ENCODE assay signal across 8 cellular contexts in genomic region chr12:47717443-47718193, GRCh38. TPM values are rescaled to one million over a fixed set of nuclear protein-coding genes. Genes with fewer than 3 reads are reported as not detected.
DNase-seq lines count a peak whose midpoint lies in the region; ATAC-seq, FAIRE-seq and TF ChIP-seq lines count a peak whose summit lies in the region.

No MANE protein-coding gene starts in this region.

- H3K36me3 Mint-ChIP-seq in activated CD4-positive, alpha-beta T cell treated with anti-CD3 and anti-CD28 coated beads, Interleukin-2, amount 10 ng/mL, durations not matched to agents 7 days and 5 days (ENCODE audit: low read depth): peaks cover 5% of the 10 kb centered on the region

- no peak for TF ChIP-seq EP300 in HepG2 (IDR thresholded peaks at IDR 0.05; ENCODE audit: low read depth in 2 of 2, low read length in 2 of 2)
- no peak for TF ChIP-seq EP300 in HepG2 (CRISPR knock-in tag; IDR thresholded peaks at IDR 0.05; ENCODE audit: borderline replicate concordance)

- no TSS peak for BruUV-seq in HepG2 (replicated peaks; lab: Mats Ljungman, UMichigan)

- H3K4me3 Mint-ChIP-seq in activated CD4-positive, alpha-beta T cell treated with anti-CD3 and anti-CD28 coated beads, Interleukin-2, amount 10 ng/mL, durations not matched to agents 7 days and 5 days: no peak overlapping the region

- H3K4me1 ChIP-seq in duodenal mucosa (ENCODE audit: control insufficient read depth in 1 of 2, insufficient read depth in 2 of 2, low read length in 2 of 2): peaks cover 11% of the 10 kb centered on the region in 2 donors
- H3K4me1 ChIP-seq in HepG2 (ENCODE audit: insufficient read depth, low read length): peaks cover 12% of the 10 kb centered on the region

- peak overlapping the region; percentile 69 for H3K4me2 ChIP-seq in HepG2 (ENCODE audit: low read depth, low read length)

- TF ChIP-seq RAD21 in HepG2 (CRISPR knock-in tag; IDR thresholded peaks at IDR 0.05): peak; percentile 33; the same call in 1 of the 2 replicates

- in situ Hi-C loops in HepG2 (cut with HindIII; ENCODE audit: extremely low pct_ligation_motif_present, low pct_unique_long_range_greater_than_20kb): loop anchor here (5.0 kb wide), 1 partner anchor 120 kb away; no protein-coding TSS in a partner anchor

- peaks cover 52% of the 10 kb centered on the region for H3K4me1 Mint-ChIP-seq in activated CD4-positive, alpha-beta T cell treated with anti-CD3 and anti-CD28 coated beads, Interleukin-2, amount 10 ng/mL, durations not matched to agents 7 days and 5 days

- intact Hi-C loops in HepG2 (cut with micrococcal nuclease; ENCODE audit: unreplicated experiment): no loop called here

- POLR2A ChIA-PET in activated CD4-positive, alpha-beta T cell treated with anti-CD3 and anti-CD28 coated beads, Interleukin-2, amount 10 ng/mL, durations not matched to agents 7 days and 5 days (lab: Charles Lee): no interaction called here
- POLR2A ChIA-PET in HepG2 (lab: Yijun Ruan, JAX): no interaction called here

- H3K36me3 ChIP-seq in H7 (replicated peaks; ENCODE audit: control insufficient read depth, insufficient read depth, low read length): no peaks in the 10 kb centered on the region
- H3K36me3 ChIP-seq in duodenal mucosa (ENCODE audit: control insufficient read depth in 1 of 2, insufficient read depth in 2 of 2, low read length in 2 of 2): peaks cover 3 to 13% of the 10 kb centered on the region in 2 donors
- H3K36me3 ChIP-seq in HepG2 (replicated peaks in 1 of 2; ENCODE audit: control insufficient read depth in 1 of 2, insufficient read depth in 2 of 2, low read length in 2 of 2): no peaks in the 10 kb centered on the region

- DNase-seq in AG10803 (ENCODE audit: low read depth): peak; percentile 88
- DNase-seq in H7: peak; percentile 96
- peak; percentile 82 for DNase-seq in NCI-H2196 (lab: John Stamatoyannopoulos, UW; ENCODE audit: unreplicated experiment)
- DNase-seq in activated CD4-positive, alpha-beta T cell treated with anti-CD3 and anti-CD28 coated beads, Interleukin-2, amount 10 ng/mL, durations not matched to agents 7 days and 5 days: peak; percentile 62
- peak; percentile 42 for DNase-seq in HepG2 (ENCODE audit: low spot score)
- DNase-seq in stimulated activated CD4-positive, alpha-beta T cell treated with anti-CD3 and anti-CD28 coated beads, Interleukin-2, amount 100 ng/mL, for 48 hours: peak; percentile 40 to 46

- no peaks in the 10 kb centered on the region for H3K79me2 ChIP-seq in HepG2 (ENCODE audit: insufficient read depth, low read length)

- CTCF ChIA-PET in activated CD4-positive, alpha-beta T cell treated with anti-CD3 and anti-CD28 coated beads, Interleukin-2, amount 10 ng/mL, durations not matched to agents 7 days and 5 days (lab: Charles Lee): interaction anchor here (0.8 to 5.3 kb wide), 17 partner anchors 8 to 133 kb away, joined by 3 to 36 read pairs (median 5); partner anchors contain the start of gene RAPGEF3
- CTCF ChIA-PET in HepG2 (lab: Yijun Ruan, JAX; ENCODE audit: low intra/inter-chr PET ratio, low total read pairs): interaction anchor here (1.5 to 3.9 kb wide), 4 partner anchors 50 to 120 kb away, joined by 4 to 56 read pairs (median 8); no protein-coding TSS in a partner anchor

- H3K4me3 ChIP-seq in AG10803 (ENCODE audit: low read length): no peak overlapping the region
- no peak overlapping the region for H3K4me3 ChIP-seq in H7 (ENCODE audit: insufficient read depth, low read depth, low read length)
- peak overlapping the region in 1 of 2 donors; percentile 12 for H3K4me3 ChIP-seq in duodenal mucosa (ENCODE audit: low read depth in 1 of 2, low read length in 2 of 2)
- peak overlapping the region in 1 of 3 experiments; percentile 48; a peak in 2 of 6 replicates for H3K4me3 ChIP-seq in HepG2 (replicated peaks in 1 of 3; ENCODE audit: insufficient read depth in 1 of 3, low read depth in 2 of 3, low read length in 3 of 3)

- H3K27me3 ChIP-seq in H7 (ENCODE audit: control insufficient read depth, insufficient read depth, low read length) (peaks cover 21% of the 10 kb centered on the region), duodenal mucosa (ENCODE audit: control insufficient read depth in 1 of 2, insufficient read depth in 2 of 2, low read length in 2 of 2) (no peaks in the 10 kb centered on the region), HepG2 (ENCODE audit: control insufficient read depth in 1 of 2, insufficient read depth in 2 of 2, low read length in 2 of 2) (no peaks in the 10 kb centered on the region; a peak in 1 of 5 replicates)

- no peak for TF ChIP-seq POLR2A in HepG2 (IDR thresholded peaks at IDR 0.05; ENCODE audit: insufficient read depth in 1 of 2, low read depth in 2 of 2, low read length in 2 of 2)

- H3K27ac Mint-ChIP-seq in activated CD4-positive, alpha-beta T cell treated with anti-CD3 and anti-CD28 coated beads, Interleukin-2, amount 10 ng/mL, durations not matched to agents 7 days and 5 days: peak overlapping the region; percentile 74

- H2AFZ ChIP-seq in HepG2 (ENCODE audit: low read length): no peak overlapping the region

- ATAC-seq in HepG2: peak; percentile 96
- ATAC-seq in HG02885 (IDR thresholded peaks at IDR 0.05; ENCODE audit: poor library complexity, unreplicated experiment): no peak

- H3K27me3 Mint-ChIP-seq in activated CD4-positive, alpha-beta T cell treated with anti-CD3 and anti-CD28 coated beads, Interleukin-2, amount 10 ng/mL, durations not matched to agents 7 days and 5 days: no peaks in the 10 kb centered on the region

- H3K27ac ChIP-seq in duodenal mucosa (ENCODE audit: low read depth, low read length) (peak overlapping the region; percentile 10), HepG2 (ENCODE audit: extremely low read length, insufficient read depth, low read length) (no peak overlapping the region)

- FAIRE-seq in HepG2 (lab: Jason Lieb, UNC): peak; percentile 84

- H3K9ac ChIP-seq in duodenal mucosa (ENCODE audit: low read depth in 1 of 2, low read length in 2 of 2) (peak overlapping the region; percentile 2 to 20), HepG2 (ENCODE audit: insufficient read depth, low read depth, low read length) (no peak overlapping the region)

- H3K9me3 Mint-ChIP-seq in activated CD4-positive, alpha-beta T cell treated with anti-CD3 and anti-CD28 coated beads, Interleukin-2, amount 10 ng/mL, durations not matched to agents 7 days and 5 days: no peaks in the 10 kb centered on the region

- TF ChIP-seq CTCF in AG10803 (conservative IDR thresholded peaks at IDR 0.05; ENCODE audit: low read length) (peak; percentile 93), HepG2 (CRISPR knock-in tag; IDR thresholded peaks at IDR 0.05) (peak; percentile 82)

- no peaks in the 10 kb centered on the region for H3K9me3 ChIP-seq in duodenal mucosa (ENCODE audit: control insufficient read depth in 1 of 2, low read length in 2 of 2)
- H3K9me3 ChIP-seq in HepG2 (ENCODE audit: low read length): no peaks in the 10 kb centered on the region

- no peaks in the 10 kb centered on the region for H4K20me1 ChIP-seq in HepG2 (ENCODE audit: insufficient read depth, low read length)

- WGBS in HepG2 (ENCODE audit: low lambda C conversion rate): 14% methylated on average over 9 of the region's 13 CpGs

RNA-seq across cellular contexts. Expression of gene ENDOU, which starts 7.7 kb away (rescaled TPM):
- total RNA-seq in H7 (2014; rRNA removed; shearing (Covaris generic)): not detected in 2 replicates
- total RNA-seq in activated CD4-positive, alpha-beta T cell treated with anti-CD3 and anti-CD28 coated beads, Interleukin-2, amount 10 ng/mL, durations not matched to agents 7 days and 5 days: not detected
- not detected in 2 replicates for total RNA-seq in HepG2 (2016; rRNA removed; fragmentation: Illumina TruSeq; extraction: Trizol)
- not detected in 2 replicates for total RNA-seq in HepG2 (2016; cell fraction: cytosol; rRNA removed; fragmentation: Illumina TruSeq; extraction: Trizol; ENCODE audit: low read depth)
- total RNA-seq in HepG2 (2016; cell fraction: insoluble cytoplasmic fraction; rRNA removed; fragmentation: Illumina TruSeq; extraction: Trizol): not detected in 2 replicates
- total RNA-seq in HepG2 (2016; cell fraction: membrane; rRNA removed; fragmentation: Illumina TruSeq; extraction: Trizol): not detected in 2 replicates
- total RNA-seq in HepG2 (2016; cell fraction: nucleus; rRNA removed; fragmentation: Illumina TruSeq; extraction: Trizol): not detected in 2 replicates
- not detected in 2 replicates for polyA plus RNA-seq in HepG2 (2011; rRNA removed)
- polyA plus RNA-seq in HepG2 (2011; cell fraction: cytosol; rRNA removed): not detected in 2 replicates
- not detected in 2 replicates for polyA plus RNA-seq in HepG2 (2011; cell fraction: nucleus; rRNA removed)
- not detected in 2 replicates for polyA plus RNA-seq in HepG2 (2012)
- not detected in 2 replicates for polyA plus RNA-seq in HepG2 (2016; cell fraction: cytosol; fragmentation: Illumina TruSeq; extraction: Trizol; ENCODE audit: low read depth)
- not detected in 2 replicates for polyA plus RNA-seq in HepG2 (2016; cell fraction: insoluble cytoplasmic fraction; fragmentation: Illumina TruSeq; extraction: Trizol; ENCODE audit: low read depth)
- polyA plus RNA-seq in HepG2 (2016; cell fraction: membrane; fragmentation: Illumina TruSeq; extraction: Trizol; ENCODE audit: low read depth): not detected in 2 replicates
- polyA plus RNA-seq in HepG2 (2016; cell fraction: nucleus; fragmentation: Illumina TruSeq; extraction: Trizol; ENCODE audit: insufficient read depth, low read depth): not detected in 2 replicates
- polyA minus RNA-seq in HepG2 (2011; rRNA and poly(A)+ RNA removed; ENCODE audit: low replicate concordance): not detected in 2 replicates
- polyA minus RNA-seq in HepG2 (2011; cell fraction: cytosol; rRNA and poly(A)+ RNA removed): not detected in 2 replicates
- not detected in 2 replicates for polyA minus RNA-seq in HepG2 (2011; cell fraction: nucleus; rRNA and poly(A)+ RNA removed)

RNA-seq across cellular contexts. Expression of gene RPAP3, which starts 11.8 kb away (rescaled TPM):
- total RNA-seq in H7 (2014; rRNA removed; shearing (Covaris generic)): 19.5 and 28.9 TPM in 2 replicates
- 10 to 100 TPM; 40.3 to 42.9 TPM for total RNA-seq in activated CD4-positive, alpha-beta T cell treated with anti-CD3 and anti-CD28 coated beads, Interleukin-2, amount 10 ng/mL, durations not matched to agents 7 days and 5 days
- total RNA-seq in HepG2 (2016; rRNA removed; fragmentation: Illumina TruSeq; extraction: Trizol): 32.8 and 54.2 TPM in 2 replicates
- total RNA-seq in HepG2 (2016; cell fraction: cytosol; rRNA removed; fragmentation: Illumina TruSeq; extraction: Trizol; ENCODE audit: low read depth): 1.8 and 2.4 TPM in 2 replicates
- 32.6 and 56.0 TPM in 2 replicates for total RNA-seq in HepG2 (2016; cell fraction: insoluble cytoplasmic fraction; rRNA removed; fragmentation: Illumina TruSeq; extraction: Trizol)
- 6.0 and 7.0 TPM in 2 replicates for total RNA-seq in HepG2 (2016; cell fraction: membrane; rRNA removed; fragmentation: Illumina TruSeq; extraction: Trizol)
- total RNA-seq in HepG2 (2016; cell fraction: nucleus; rRNA removed; fragmentation: Illumina TruSeq; extraction: Trizol): 20.5 and 22.8 TPM in 2 replicates
- 6.0 and 8.8 TPM in 2 replicates for polyA plus RNA-seq in HepG2 (2011; rRNA removed)
- polyA plus RNA-seq in HepG2 (2011; cell fraction: cytosol; rRNA removed): 2.6 and 4.0 TPM in 2 replicates
- polyA plus RNA-seq in HepG2 (2011; cell fraction: nucleus; rRNA removed): 2.1 and 4.0 TPM in 2 replicates
- polyA plus RNA-seq in HepG2 (2012): 12.7 and 13.8 TPM in 2 replicates
- 1.9 and 2.4 TPM in 2 replicates for polyA plus RNA-seq in HepG2 (2016; cell fraction: cytosol; fragmentation: Illumina TruSeq; extraction: Trizol; ENCODE audit: low read depth)
- polyA plus RNA-seq in HepG2 (2016; cell fraction: insoluble cytoplasmic fraction; fragmentation: Illumina TruSeq; extraction: Trizol; ENCODE audit: low read depth): 54.9 and 56.4 TPM in 2 replicates
- 4.1 and 4.9 TPM in 2 replicates for polyA plus RNA-seq in HepG2 (2016; cell fraction: membrane; fragmentation: Illumina TruSeq; extraction: Trizol; ENCODE audit: low read depth)
- 28.1 and 29.6 TPM in 2 replicates for polyA plus RNA-seq in HepG2 (2016; cell fraction: nucleus; fragmentation: Illumina TruSeq; extraction: Trizol; ENCODE audit: insufficient read depth, low read depth)
- polyA minus RNA-seq in HepG2 (2011; rRNA and poly(A)+ RNA removed; ENCODE audit: low replicate concordance): 1.6 and 3.1 TPM in 2 replicates
- 6.3 and 6.5 TPM in 2 replicates for polyA minus RNA-seq in HepG2 (2011; cell fraction: cytosol; rRNA and poly(A)+ RNA removed)
- 25.4 and 29.5 TPM in 2 replicates for polyA minus RNA-seq in HepG2 (2011; cell fraction: nucleus; rRNA and poly(A)+ RNA removed)

RNA-seq across cellular contexts. Expression of gene RAPGEF3, which starts 41.1 kb away (rescaled TPM):
- 10.5 and 11.8 TPM in 2 replicates for total RNA-seq in H7 (2014; rRNA removed; shearing (Covaris generic))
- under 1 TPM in 1 of 2 experiments, not detected in 1; 0.15 TPM for total RNA-seq in activated CD4-positive, alpha-beta T cell treated with anti-CD3 and anti-CD28 coated beads, Interleukin-2, amount 10 ng/mL, durations not matched to agents 7 days and 5 days
- 0.07 TPM in 1 of 2 replicates, not detected in the other for total RNA-seq in HepG2 (2016; rRNA removed; fragmentation: Illumina TruSeq; extraction: Trizol)
- total RNA-seq in HepG2 (2016; cell fraction: cytosol; rRNA removed; fragmentation: Illumina TruSeq; extraction: Trizol; ENCODE audit: low read depth): not detected in 2 replicates
- 0.09 TPM in 1 of 2 replicates, not detected in the other for total RNA-seq in HepG2 (2016; cell fraction: insoluble cytoplasmic fraction; rRNA removed; fragmentation: Illumina TruSeq; extraction: Trizol)
- 0.03 TPM in 1 of 2 replicates, not detected in the other for total RNA-seq in HepG2 (2016; cell fraction: membrane; rRNA removed; fragmentation: Illumina TruSeq; extraction: Trizol)
- 0.40 TPM in 1 of 2 replicates, not detected in the other for total RNA-seq in HepG2 (2016; cell fraction: nucleus; rRNA removed; fragmentation: Illumina TruSeq; extraction: Trizol)
- 0.07 and 0.37 TPM in 2 replicates for polyA plus RNA-seq in HepG2 (2011; rRNA removed)
- 0.05 and 0.13 TPM in 2 replicates for polyA plus RNA-seq in HepG2 (2011; cell fraction: cytosol; rRNA removed)
- polyA plus RNA-seq in HepG2 (2011; cell fraction: nucleus; rRNA removed): 0.56 and 0.95 TPM in 2 replicates
- 0.11 and 0.16 TPM in 2 replicates for polyA plus RNA-seq in HepG2 (2012)
- polyA plus RNA-seq in HepG2 (2016; cell fraction: cytosol; fragmentation: Illumina TruSeq; extraction: Trizol; ENCODE audit: low read depth): not detected in 2 replicates
- 0.17 TPM in 1 of 2 replicates, not detected in the other for polyA plus RNA-seq in HepG2 (2016; cell fraction: insoluble cytoplasmic fraction; fragmentation: Illumina TruSeq; extraction: Trizol; ENCODE audit: low read depth)
- polyA plus RNA-seq in HepG2 (2016; cell fraction: membrane; fragmentation: Illumina TruSeq; extraction: Trizol; ENCODE audit: low read depth): not detected in 2 replicates
- 0.63 TPM in 1 of 2 replicates, not detected in the other for polyA plus RNA-seq in HepG2 (2016; cell fraction: nucleus; fragmentation: Illumina TruSeq; extraction: Trizol; ENCODE audit: insufficient read depth, low read depth)
- 0.28 and 2.0 TPM in 2 replicates for polyA minus RNA-seq in HepG2 (2011; rRNA and poly(A)+ RNA removed; ENCODE audit: low replicate concordance)
- not detected in 2 replicates for polyA minus RNA-seq in HepG2 (2011; cell fraction: cytosol; rRNA and poly(A)+ RNA removed)
- polyA minus RNA-seq in HepG2 (2011; cell fraction: nucleus; rRNA and poly(A)+ RNA removed): 0.13 and 1.1 TPM in 2 replicates

RNA-seq across cellular contexts. Expression of gene SLC48A1, which starts 55.4 kb away (rescaled TPM):
- total RNA-seq in H7 (2014; rRNA removed; shearing (Covaris generic)): 10.9 and 12.4 TPM in 2 replicates
- 1 to 10 TPM; 7.9 to 9.1 TPM for total RNA-seq in activated CD4-positive, alpha-beta T cell treated with anti-CD3 and anti-CD28 coated beads, Interleukin-2, amount 10 ng/mL, durations not matched to agents 7 days and 5 days
- 2.6 and 3.7 TPM in 2 replicates for total RNA-seq in HepG2 (2016; rRNA removed; fragmentation: Illumina TruSeq; extraction: Trizol)
- 2.3 and 3.1 TPM in 2 replicates for total RNA-seq in HepG2 (2016; cell fraction: cytosol; rRNA removed; fragmentation: Illumina TruSeq; extraction: Trizol; ENCODE audit: low read depth)
- total RNA-seq in HepG2 (2016; cell fraction: insoluble cytoplasmic fraction; rRNA removed; fragmentation: Illumina TruSeq; extraction: Trizol): 2.3 and 3.4 TPM in 2 replicates
- total RNA-seq in HepG2 (2016; cell fraction: membrane; rRNA removed; fragmentation: Illumina TruSeq; extraction: Trizol): 5.0 and 6.3 TPM in 2 replicates
- total RNA-seq in HepG2 (2016; cell fraction: nucleus; rRNA removed; fragmentation: Illumina TruSeq; extraction: Trizol): 2.5 and 2.6 TPM in 2 replicates
- polyA plus RNA-seq in HepG2 (2011; rRNA removed): 2.2 and 3.1 TPM in 2 replicates
- polyA plus RNA-seq in HepG2 (2011; cell fraction: cytosol; rRNA removed): 2.4 and 2.6 TPM in 2 replicates
- 3.1 and 4.1 TPM in 2 replicates for polyA plus RNA-seq in HepG2 (2011; cell fraction: nucleus; rRNA removed)
- 2.1 and 3.5 TPM in 2 replicates for polyA plus RNA-seq in HepG2 (2012)
- polyA plus RNA-seq in HepG2 (2016; cell fraction: cytosol; fragmentation: Illumina TruSeq; extraction: Trizol; ENCODE audit: low read depth): 3.8 and 3.9 TPM in 2 replicates
- 2.6 and 3.2 TPM in 2 replicates for polyA plus RNA-seq in HepG2 (2016; cell fraction: insoluble cytoplasmic fraction; fragmentation: Illumina TruSeq; extraction: Trizol; ENCODE audit: low read depth)
- polyA plus RNA-seq in HepG2 (2016; cell fraction: membrane; fragmentation: Illumina TruSeq; extraction: Trizol; ENCODE audit: low read depth): 6.3 and 6.9 TPM in 2 replicates
- 5.6 and 6.3 TPM in 2 replicates for polyA plus RNA-seq in HepG2 (2016; cell fraction: nucleus; fragmentation: Illumina TruSeq; extraction: Trizol; ENCODE audit: insufficient read depth, low read depth)
- polyA minus RNA-seq in HepG2 (2011; rRNA and poly(A)+ RNA removed; ENCODE audit: low replicate concordance): 5.7 and 45.5 TPM in 2 replicates
- 1.5 and 2.1 TPM in 2 replicates for polyA minus RNA-seq in HepG2 (2011; cell fraction: cytosol; rRNA and poly(A)+ RNA removed)
- polyA minus RNA-seq in HepG2 (2011; cell fraction: nucleus; rRNA and poly(A)+ RNA removed): 1.7 and 2.8 TPM in 2 replicates

Comparison
In these comparisons a context has a peak if more than half of its experiments do, and no peak if none do; other contexts are left out.
1. DNase-seq: peak in every context shown above with its lines; median percentile 96 in H7; 88 in AG10803; 82 in NCI-H2196; 62 in activated CD4-positive, alpha-beta T cell treated with anti-CD3 and anti-CD28 coated beads, Interleukin-2, amount 10 ng/mL, durations not matched to agents 7 days and 5 days; 43 in stimulated activated CD4-positive, alpha-beta T cell treated with anti-CD3 and anti-CD28 coated beads, Interleukin-2, amount 100 ng/mL, for 48 hours; 42 in HepG2.